6 cellular contexts compared by ENCODE assay signal in genomic region chr2:241990466-241990865, GRCh38.
"Had no signal": no experiment of that assay in that cellular context is flagged by ENCODE, and none has a peak within 500 bp of the region (broad histone marks: within the 10 kb centered on the region; RNA-seq: fewer than 3 reads in every experiment).

No MANE protein-coding gene starts in this region.

- DNase-seq: H9, HCEC 1CT, HFFc6 had no signal

- ATAC-seq: GM23338 had no signal

- H3K4me3 ChIP-seq: GM23338 had no signal

- H3K4me2 ChIP-seq: GM23338 had no signal

- H2AFZ ChIP-seq: GM23338 had no signal

- FAIRE-seq: H1, H54 had no signal
